Comparison of ENCODE assay signal across 11 cellular contexts in genomic region chr15:31474059-31474868, GRCh38.
DNase-seq lines count a peak whose midpoint lies in the region; ATAC-seq and FAIRE-seq lines count a peak whose summit lies in the region.
"Had no signal": no experiment of that assay in that cellular context is flagged by ENCODE, and none has a peak within 500 bp of the region (broad histone marks: within the 10 kb centered on the region; RNA-seq: fewer than 3 reads in every experiment).

No MANE protein-coding gene starts in this region.

- no peak for ATAC-seq in activated CD8-positive, alpha-beta T cell treated with anti-CD3 and anti-CD28 coated beads, Interleukin-2, amount 10 ng/mL, durations not matched to agents 7 days and 5 days
- ATAC-seq: SK-N-SH treated with all-trans-retinoic acid at 6 μM for 48 hours had no signal

- peak; percentile 56 for DNase-seq in stimulated activated CD4-positive, alpha-beta T cell treated with anti-CD3 and anti-CD28 coated beads, Interleukin-15, amount 100 ng/mL, for 24 hours
- DNase-seq in stimulated activated CD4-positive, alpha-beta T cell treated with anti-CD3 and anti-CD28 coated beads, Interleukin-2, amount 100 ng/mL, for 48 hours: no peak
- peak; percentile 34 for DNase-seq in activated CD8-positive, alpha-beta T cell treated with anti-CD3 and anti-CD28 coated beads, Interleukin-2, amount 10 ng/mL, durations not matched to agents 7 days and 5 days
- no peak for DNase-seq in immature natural killer cell
- DNase-seq in urothelium cell line (ENCODE audit: low spot score): no peak
- DNase-seq in NCI-H1694 (lab: John Stamatoyannopoulos, UW): no peak
- DNase-seq in germinal center (ENCODE audit: low spot score): no peak
- DNase-seq in DMS 273 (lab: John Stamatoyannopoulos, UW; ENCODE audit: unreplicated experiment): no peak
- DNase-seq: mesenchymal stem cell, NCI-H2171 had no signal

- H3K36me3 Mint-ChIP-seq in activated CD8-positive, alpha-beta T cell treated with anti-CD3 and anti-CD28 coated beads, Interleukin-2, amount 10 ng/mL, durations not matched to agents 7 days and 5 days (ENCODE audit: low read depth): peaks cover 30% of the 10 kb centered on the region
- peaks cover 0 to 8% (median 6%) of the 10 kb centered on the region in 3 donors for H3K36me3 Mint-ChIP-seq in immature natural killer cell

- H3K27ac Mint-ChIP-seq in activated CD8-positive, alpha-beta T cell treated with anti-CD3 and anti-CD28 coated beads, Interleukin-2, amount 10 ng/mL, durations not matched to agents 7 days and 5 days: peak overlapping the region; percentile 89
- peak overlapping the region; percentile 72 to 91 (median 90) for H3K27ac Mint-ChIP-seq in immature natural killer cell

- no peaks in the 10 kb centered on the region for H3K9me3 Mint-ChIP-seq in activated CD8-positive, alpha-beta T cell treated with anti-CD3 and anti-CD28 coated beads, Interleukin-2, amount 10 ng/mL, durations not matched to agents 7 days and 5 days (ENCODE audit: insufficient read depth)
- H3K9me3 Mint-ChIP-seq in immature natural killer cell: no peaks in the 10 kb centered on the region

- H3K4me1 Mint-ChIP-seq in activated CD8-positive, alpha-beta T cell treated with anti-CD3 and anti-CD28 coated beads, Interleukin-2, amount 10 ng/mL, durations not matched to agents 7 days and 5 days (ENCODE audit: low read depth): peaks cover 42% of the 10 kb centered on the region
- peaks cover 56 to 58% of the 10 kb centered on the region in 2 donors for H3K4me1 Mint-ChIP-seq in immature natural killer cell

- FAIRE-seq in urothelium cell line (lab: Jason Lieb, UNC): peak; percentile 71

- H3K4me3 Mint-ChIP-seq in activated CD8-positive, alpha-beta T cell treated with anti-CD3 and anti-CD28 coated beads, Interleukin-2, amount 10 ng/mL, durations not matched to agents 7 days and 5 days: no peak overlapping the region
- peak overlapping the region; percentile 56 to 74 (median 69) for H3K4me3 Mint-ChIP-seq in immature natural killer cell

- POLR2A ChIA-PET in activated CD8-positive, alpha-beta T cell treated with anti-CD3 and anti-CD28 coated beads, Interleukin-2, amount 10 ng/mL, durations not matched to agents 7 days and 5 days (lab: Charles Lee): interaction anchor here (0.6 to 4.6 kb wide), 6 partner anchors 9 to 216 kb away, joined by 3 to 30 read pairs (median 7); partner anchors contain the start of gene KLF13

- CTCF ChIA-PET in activated CD8-positive, alpha-beta T cell treated with anti-CD3 and anti-CD28 coated beads, Interleukin-2, amount 10 ng/mL, durations not matched to agents 7 days and 5 days (lab: Charles Lee): interaction anchor here (1.1 to 11.3 kb wide), 8 partner anchors 8 to 108 kb away, joined by 3 to 104 read pairs (median 12); no protein-coding TSS in a partner anchor

- H3K27me3 Mint-ChIP-seq in activated CD8-positive, alpha-beta T cell treated with anti-CD3 and anti-CD28 coated beads, Interleukin-2, amount 10 ng/mL, durations not matched to agents 7 days and 5 days (ENCODE audit: low read depth): no peaks in the 10 kb centered on the region
- peaks cover 0 to 3% (median 0%) of the 10 kb centered on the region in 3 donors for H3K27me3 Mint-ChIP-seq in immature natural killer cell (ENCODE audit: low read depth in 3 of 3)

Comparison
In these comparisons a context has a peak if more than half of its experiments do, and no peak if none do; other contexts are left out.
1. DNase-seq: peak in stimulated activated CD4-positive, alpha-beta T cell treated with anti-CD3 and anti-CD28 coated beads, Interleukin-15, amount 100 ng/mL, for 24 hours (single experiment) and activated CD8-positive, alpha-beta T cell treated with anti-CD3 and anti-CD28 coated beads, Interleukin-2, amount 10 ng/mL, durations not matched to agents 7 days and 5 days (single experiment); none in stimulated activated CD4-positive, alpha-beta T cell treated with anti-CD3 and anti-CD28 coated beads, Interleukin-2, amount 100 ng/mL, for 48 hours (0 of 2), immature natural killer cell (0 of 3), urothelium cell line (single experiment), NCI-H1694 (single experiment), germinal center (single experiment) and DMS 273 (single experiment).